ENCODE assay signal across 24 cellular contexts in genomic region chrX:13149702-13150101, GRCh38.
"Had no signal": no experiment of that assay in that cellular context is flagged by ENCODE, and none has a peak within 500 bp of the region (broad histone marks: within the 10 kb centered on the region; RNA-seq: fewer than 3 reads in every experiment).

No MANE protein-coding gene starts in this region.

- H3K9me3 ChIP-seq: mucosa of descending colon, neutrophil, right lobe of liver, vagina had no signal

- H3K27ac ChIP-seq: dorsolateral prefrontal cortex, left ventricle myocardium inferior, neutrophil, right lobe of liver, upper lobe of left lung, vagina had no signal

- H3K4me3 ChIP-seq: coronary artery, dorsolateral prefrontal cortex, left ventricle myocardium inferior, lung, mucosa of descending colon, right lobe of liver, upper lobe of left lung, vagina had no signal

- H3K4me1 ChIP-seq: right lobe of liver, upper lobe of left lung, vagina had no signal

- H3K36me3 ChIP-seq: left ventricle myocardium inferior, neutrophil, right lobe of liver, upper lobe of left lung, vagina had no signal

- H3K27me3 Mint-ChIP-seq: activated B cell treated with CpG ODN at 0.5 μM for 24 hours; activated CD4-positive, alpha-beta T cell treated with anti-CD3 and anti-CD28 coated beads for 36 hours; activated CD8-positive, alpha-beta memory T cell treated with anti-CD3 and anti-CD28 coated beads, Interleukin-2, amount 10 ng/mL, durations not matched to agents 7 days and 5 days; effector memory CD8-positive, alpha-beta T cell had no signal

- DNase-seq: activated B cell treated with CpG ODN at 0.5 μM for 24 hours; activated CD4-positive, alpha-beta T cell treated with anti-CD3 and anti-CD28 coated beads for 36 hours; activated CD8-positive, alpha-beta memory T cell treated with anti-CD3 and anti-CD28 coated beads, Interleukin-2, amount 10 ng/mL, durations not matched to agents 7 days and 5 days; activated CD8-positive, alpha-beta T cell treated with anti-CD3 and anti-CD28 coated beads, Interleukin-2, amount 10 ng/mL, durations not matched to agents 7 days and 5 days; activated naive CD4-positive, alpha-beta T cell; activated T-cell treated with anti-CD3 and anti-CD28 coated beads, Interleukin-2, amount 50 U/mL, for 72 hours; dorsolateral prefrontal cortex; effector memory CD8-positive, alpha-beta T cell; head of caudate nucleus; left ventricle myocardium inferior; mesendoderm; mucosa of descending colon; nephron progenitor cell; right lobe of liver; stimulated activated CD4-positive, alpha-beta T cell treated with anti-CD3 and anti-CD28 coated beads, Interleukin-4, amount 100 ng/mL, for 1 hour; stimulated activated naive CD8-positive, alpha-beta T cell treated with anti-CD3 and anti-CD28 coated beads, Interleukin-15, Interleukin-2, amounts not matched to agents 100 U/mL and 50 U/mL, for 24 hours; T-helper 2 cell; upper lobe of left lung had no signal

- H3K4me3 Mint-ChIP-seq: activated B cell treated with CpG ODN at 0.5 μM for 24 hours; activated CD4-positive, alpha-beta T cell treated with anti-CD3 and anti-CD28 coated beads for 36 hours; activated CD8-positive, alpha-beta memory T cell treated with anti-CD3 and anti-CD28 coated beads, Interleukin-2, amount 10 ng/mL, durations not matched to agents 7 days and 5 days; activated CD8-positive, alpha-beta T cell treated with anti-CD3 and anti-CD28 coated beads, Interleukin-2, amount 10 ng/mL, durations not matched to agents 7 days and 5 days; activated T-cell treated with anti-CD3 and anti-CD28 coated beads, Interleukin-2, amount 50 U/mL, for 72 hours; brain; effector memory CD8-positive, alpha-beta T cell; nephron progenitor cell had no signal

- H3K27ac Mint-ChIP-seq: activated B cell treated with CpG ODN at 0.5 μM for 24 hours; activated CD4-positive, alpha-beta T cell treated with anti-CD3 and anti-CD28 coated beads for 36 hours; activated CD8-positive, alpha-beta memory T cell treated with anti-CD3 and anti-CD28 coated beads, Interleukin-2, amount 10 ng/mL, durations not matched to agents 7 days and 5 days; activated CD8-positive, alpha-beta T cell treated with anti-CD3 and anti-CD28 coated beads, Interleukin-2, amount 10 ng/mL, durations not matched to agents 7 days and 5 days; activated naive CD4-positive, alpha-beta T cell treated with anti-CD3 and anti-CD28 coated beads, Interleukin-2, amount 50 U/mL, for 72 hours; activated T-cell treated with anti-CD3 and anti-CD28 coated beads, Interleukin-2, amount 50 U/mL, for 72 hours; brain; effector memory CD8-positive, alpha-beta T cell; nephron progenitor cell had no signal

- H3K27me3 ChIP-seq: neutrophil, right lobe of liver, upper lobe of left lung, vagina had no signal

- ATAC-seq: activated CD4-positive, alpha-beta T cell treated with anti-CD3 and anti-CD28 coated beads for 36 hours; activated CD8-positive, alpha-beta memory T cell treated with anti-CD3 and anti-CD28 coated beads, Interleukin-2, amount 10 ng/mL, durations not matched to agents 7 days and 5 days; activated CD8-positive, alpha-beta T cell treated with anti-CD3 and anti-CD28 coated beads, Interleukin-2, amount 10 ng/mL, durations not matched to agents 7 days and 5 days; activated naive CD4-positive, alpha-beta T cell treated with anti-CD3 and anti-CD28 coated beads, Interleukin-2, amount 50 U/mL, for 72 hours; activated T-cell treated with anti-CD3 and anti-CD28 coated beads, Interleukin-2, amount 50 U/mL, for 72 hours; effector memory CD8-positive, alpha-beta T cell; right lobe of liver; stimulated activated naive CD8-positive, alpha-beta T cell treated with anti-CD3 and anti-CD28 coated beads, Interleukin-15, Interleukin-2, amounts not matched to agents 100 U/mL and 50 U/mL, for 24 hours had no signal
